In genomic region chr10:97736902-97737769, GRCh38 we compare ENCODE assay signal across 8 cellular contexts. TPM values are rescaled to one million over a fixed set of nuclear protein-coding genes. Genes with fewer than 3 reads are reported as not detected.
DNase-seq lines count a peak whose midpoint lies in the region; ATAC-seq, FAIRE-seq and TF ChIP-seq lines count a peak whose summit lies in the region.

ZFYVE27 (plus strand) TSS chr10:97737128; CDS start chr10:97738478, 1,350 bp downstream.

- CTCF ChIA-PET in BJ (lab: Yijun Ruan, JAX), result interaction anchor here (0.6 to 16.1 kb wide), 7 partner anchors 22 to 165 kb away, joined by 3 to 517 read pairs (median 3); partner anchors contain the start of genes ANKRD2, AVPI1 and MARVELD1

- peaks cover 38% of the 10 kb centered on the region for H3K4me1 Mint-ChIP-seq in activated CD4-positive, alpha-beta T cell treated with anti-CD3 and anti-CD28 coated beads, Interleukin-2, amount 10 ng/mL, durations not matched to agents 24 days and 14 days

- peak within 1 kb of the TSS; percentile 94 for H3K27ac Mint-ChIP-seq in activated CD4-positive, alpha-beta T cell treated with anti-CD3 and anti-CD28 coated beads, Interleukin-2, amount 10 ng/mL, durations not matched to agents 24 days and 14 days

- peaks cover 5% of the 10 kb centered on the region for H3K27me3 Mint-ChIP-seq in activated CD4-positive, alpha-beta T cell treated with anti-CD3 and anti-CD28 coated beads, Interleukin-2, amount 10 ng/mL, durations not matched to agents 24 days and 14 days

- FAIRE-seq in GM19239 (lab: Jason Lieb, UNC), result peak; percentile 89

- H3K4me3 Mint-ChIP-seq in activated CD4-positive, alpha-beta T cell treated with anti-CD3 and anti-CD28 coated beads, Interleukin-2, amount 10 ng/mL, durations not matched to agents 24 days and 14 days, result peak within 1 kb of the TSS; percentile 96

- H3K27ac ChIP-seq in colonic mucosa, result peak within 1 kb of the TSS; percentile 93
- H3K27ac ChIP-seq in layer of hippocampus (ENCODE audit: low read depth, low read length), result peak within 1 kb of the TSS; percentile 85

- intact Hi-C loops in activated CD4-positive, alpha-beta T cell treated with anti-CD3 and anti-CD28 coated beads, Interleukin-2, amount 10 ng/mL, durations not matched to agents 24 days and 14 days (cut with micrococcal nuclease), result loop anchor here (1.0 to 10.0 kb wide), 6 partner anchors 23 to 445 kb away; partner anchors contain the start of genes ANKRD2, ARHGAP19, AVPI1 and MMS19
- intact Hi-C loops in colonic mucosa (cut with DNase I), result loop anchor here (10.0 kb wide), 1 partner anchor 62 kb away; no protein-coding TSS in a partner anchor

- peaks cover 37% of the 10 kb centered on the region for H3K36me3 Mint-ChIP-seq in activated CD4-positive, alpha-beta T cell treated with anti-CD3 and anti-CD28 coated beads, Interleukin-2, amount 10 ng/mL, durations not matched to agents 24 days and 14 days (ENCODE audit: low read depth)

- peaks cover 2% of the 10 kb centered on the region; the same call in 1 of the 2 replicates for H3K36me3 ChIP-seq in BJ (ENCODE audit: control insufficient read depth, insufficient read depth, low read length)
- no peaks in the 10 kb centered on the region for H3K36me3 ChIP-seq in colonic mucosa

- DNase-seq in BJ (ENCODE audit: low read depth), result peak; percentile 72
- peak; percentile 90 for DNase-seq in GM19239 (ENCODE audit: insufficient read length, low spot score)
- DNase-seq in NCI-H524 treated with DMSO at 0.1 percent for 48 hours (lab: John Stamatoyannopoulos, UW), result peak; percentile 7
- DNase-seq in activated CD4-positive, alpha-beta T cell treated with anti-CD3 and anti-CD28 coated beads, Interleukin-2, amount 10 ng/mL, durations not matched to agents 24 days and 14 days, result peak; percentile 99
- DNase-seq in colonic mucosa, result peak; percentile 97
- DNase-seq in stimulated activated CD4-positive, alpha-beta T cell treated with anti-CD3 and anti-CD28 coated beads, Interleukin-1b, Interleukin-23, amount 100 ng/mL, for 24 hours (ENCODE audit: low read depth in 4 of 4, low spot score in 1 of 4), result peak; percentile 89 to 97 (median 94)

- no peaks in the 10 kb centered on the region for H3K27me3 ChIP-seq in BJ (ENCODE audit: control insufficient read depth, insufficient read depth, low read length)
- no peaks in the 10 kb centered on the region for H3K27me3 ChIP-seq in colonic mucosa
- H3K27me3 ChIP-seq in layer of hippocampus (ENCODE audit: control insufficient read depth, insufficient read depth, low read length), result no peaks in the 10 kb centered on the region

- H3K4me3 ChIP-seq in BJ (ENCODE audit: low read depth, low read length) (peak within 1 kb of the TSS; percentile 74), colonic mucosa (peak within 1 kb of the TSS; percentile 93)

- POLR2A ChIA-PET in BJ (lab: Charles Lee), result interaction anchor here (0.9 kb wide), 2 partner anchors 24 to 27 kb away, joined by 3 read pairs; partner anchors contain the start of gene MARVELD1

- peaks cover 9% of the 10 kb centered on the region for H3K9me3 Mint-ChIP-seq in activated CD4-positive, alpha-beta T cell treated with anti-CD3 and anti-CD28 coated beads, Interleukin-2, amount 10 ng/mL, durations not matched to agents 24 days and 14 days

- peak within 1 kb of the TSS; percentile 94 to 97 for H3K9ac ChIP-seq in colonic mucosa (ENCODE audit: low read depth in 2 of 2, low read length in 2 of 2)

- no peaks in the 10 kb centered on the region for H3K9me3 ChIP-seq in colonic mucosa

- peaks cover 10% of the 10 kb centered on the region for H3K4me1 ChIP-seq in colonic mucosa

- TF ChIP-seq CTCF in BJ (IDR thresholded peaks at IDR 0.05; ENCODE audit: insufficient read depth, low read depth, low read length) (no peak), colonic mucosa (IDR thresholded peaks at IDR 0.05) (no peak)

- ATAC-seq in HG03442 (IDR thresholded peaks at IDR 0.05; ENCODE audit: unreplicated experiment), result peak; percentile 81

RNA-seq across cellular contexts. Expression of gene ZFYVE27, which starts in this region (rescaled TPM):
- polyA plus RNA-seq in BJ (2011; rRNA removed), result 16.1 and 22.9 TPM in 2 replicates
- polyA minus RNA-seq in BJ (2011; rRNA and poly(A)+ RNA removed), result 9.2 and 13.4 TPM in 2 replicates
- 38.1 and 42.2 TPM in 2 replicates for total RNA-seq in activated CD4-positive, alpha-beta T cell treated with anti-CD3 and anti-CD28 coated beads, Interleukin-2, amount 10 ng/mL, durations not matched to agents 24 days and 14 days
- total RNA-seq in colonic mucosa, result 10 to 100 TPM; 45.9 to 47.9 TPM

Comparison
In these comparisons a context has a peak if more than half of its experiments do, and no peak if none do; other contexts are left out.
1. Peak in every context shown above with its lines: DNase-seq, ATAC-seq, H3K4me3 ChIP-seq and H3K27ac ChIP-seq.
2. DNase-seq: peak in every context shown above with its lines; median percentile 99 in activated CD4-positive, alpha-beta T cell treated with anti-CD3 and anti-CD28 coated beads, Interleukin-2, amount 10 ng/mL, durations not matched to agents 24 days and 14 days; 97 in colonic mucosa; 94 in stimulated activated CD4-positive, alpha-beta T cell treated with anti-CD3 and anti-CD28 coated beads, Interleukin-1b, Interleukin-23, amount 100 ng/mL, for 24 hours; 90 in GM19239; 72 in BJ; 7 in NCI-H524 treated with DMSO at 0.1 percent for 48 hours.